In genomic region chr19:5036733-5037681, GRCh38 we compare ENCODE assay signal across 10 cellular contexts.
DNase-seq lines count a peak whose midpoint lies in the region; ATAC-seq, FAIRE-seq and TF ChIP-seq lines count a peak whose summit lies in the region.
"Had no signal": no experiment of that assay in that cellular context is flagged by ENCODE, and none has a peak within 500 bp of the region (broad histone marks: within the 10 kb centered on the region; RNA-seq: fewer than 3 reads in every experiment).

No MANE protein-coding gene starts in this region.

- DNase-seq in NT2/D1 (ENCODE audit: low read depth, low spot score) (no peak), nucleus accumbens (lab: John Stamatoyannopoulos, UW) (peak in 47 of 56 donors; percentile 15 to 81 (median 50)), GM12891 (ENCODE audit: insufficient read length, low spot score) (no peak), H7 (no peak)
- DNase-seq in stimulated activated naive CD8-positive, alpha-beta T cell treated with anti-CD3 and anti-CD28 coated beads, Interleukin-15, Interleukin-2, amounts not matched to agents 100 U/mL and 50 U/mL, for 24 hours = no peak
- DNase-seq: GOT3 had no signal

- H3K27me3 ChIP-seq in BLaER1 = no peaks in the 10 kb centered on the region
- H3K27me3 ChIP-seq in NT2/D1 (ENCODE audit: insufficient read depth, insufficient read length) = no peaks in the 10 kb centered on the region
- no peaks in the 10 kb centered on the region for H3K27me3 ChIP-seq in H7 (ENCODE audit: control insufficient read depth, insufficient read depth, low read length)

- H3K4me3 ChIP-seq in BLaER1 = no peak overlapping the region
- no peak overlapping the region for H3K4me3 ChIP-seq in NT2/D1 (ENCODE audit: insufficient read length, low read depth)
- no peak overlapping the region for H3K4me3 ChIP-seq in H7 (ENCODE audit: insufficient read depth, low read depth, low read length)

- H3K27ac ChIP-seq in BLaER1 = peak overlapping the region; percentile 44; the same call in 1 of the 2 replicates

- H3K36me3 ChIP-seq in BLaER1 (peaks cover 90% of the 10 kb centered on the region), NT2/D1 (ENCODE audit: insufficient read depth, insufficient read length, low read length) (peaks cover 80% of the 10 kb centered on the region), H7 (replicated peaks; ENCODE audit: control insufficient read depth, insufficient read depth, low read length) (peaks cover 7% of the 10 kb centered on the region)

- FAIRE-seq in GM12891 (lab: Jason Lieb, UNC) = no peak

- peaks cover 100% of the 10 kb centered on the region for H4K20me1 ChIP-seq in BLaER1

- no peak for TF ChIP-seq POLR2A in GM12891 (IDR thresholded peaks at IDR 0.05; ENCODE audit: low read depth, low read length)

- H3K4me2 ChIP-seq in BLaER1 = peak overlapping the region; percentile 40

- peak; percentile 4 for ATAC-seq in esophagus mucosa
- ATAC-seq in HG03097 (IDR thresholded peaks at IDR 0.05; ENCODE audit: low FRiP score, unreplicated experiment) = no peak
- ATAC-seq in stimulated activated naive CD8-positive, alpha-beta T cell treated with anti-CD3 and anti-CD28 coated beads, Interleukin-15, Interleukin-2, amounts not matched to agents 100 U/mL and 50 U/mL, for 24 hours = no peak
- ATAC-seq: activated CD4-positive, CD25-positive, alpha-beta regulatory T cell treated with anti-CD3 and anti-CD28 coated beads, Interleukin-2, amount 50 U/mL, for 24 hours had no signal

- no peaks in the 10 kb centered on the region for H3K9me3 ChIP-seq in BLaER1
- no peaks in the 10 kb centered on the region for H3K9me3 ChIP-seq in NT2/D1 (ENCODE audit: insufficient read depth, low read length)

- 0 out of 2 replicates have a peak overlapping the region, but pooled peaks have one; percentile 15 for H3K9ac ChIP-seq in BLaER1
- peak overlapping the region; percentile 37 for H3K9ac ChIP-seq in NT2/D1 (ENCODE audit: insufficient read length, low read depth)

- peaks cover 64% of the 10 kb centered on the region for H3K4me1 ChIP-seq in BLaER1
- peaks cover 26% of the 10 kb centered on the region for H3K4me1 ChIP-seq in NT2/D1 (ENCODE audit: insufficient read depth, insufficient read length)

TF ChIP-seq in GM12891, 5 proteins besides CTCF, POLR2A, EP300 and RAD21:
- TF ChIP-seq PAX5 (IDR thresholded peaks at IDR 0.05; ENCODE audit: insufficient read depth, low read length, severe bottlenecking) (no peak), POLR2AphosphoS5 (IDR thresholded peaks at IDR 0.05; ENCODE audit: low read depth, low read length) (no peak), SPI1 (IDR thresholded peaks at IDR 0.05; ENCODE audit: low read depth, low read length) (no peak), POU2F2 (IDR thresholded peaks at IDR 0.05; ENCODE audit: low read depth, low read length) (no peak), TAF1 (IDR thresholded peaks at IDR 0.05; ENCODE audit: low read depth, low read length) (no peak)

Comparison
In these comparisons a context has a peak if more than half of its experiments do, and no peak if none do; other contexts are left out.
1. DNase-seq: peak in nucleus accumbens (47 of 56); none in NT2/D1 (single experiment), GM12891 (single experiment), stimulated activated naive CD8-positive, alpha-beta T cell treated with anti-CD3 and anti-CD28 coated beads, Interleukin-15, Interleukin-2, amounts not matched to agents 100 U/mL and 50 U/mL, for 24 hours (single experiment) and H7 (single experiment).